Comparison of ENCODE assay signal across 19 cellular contexts in the genomic region with DNA sequence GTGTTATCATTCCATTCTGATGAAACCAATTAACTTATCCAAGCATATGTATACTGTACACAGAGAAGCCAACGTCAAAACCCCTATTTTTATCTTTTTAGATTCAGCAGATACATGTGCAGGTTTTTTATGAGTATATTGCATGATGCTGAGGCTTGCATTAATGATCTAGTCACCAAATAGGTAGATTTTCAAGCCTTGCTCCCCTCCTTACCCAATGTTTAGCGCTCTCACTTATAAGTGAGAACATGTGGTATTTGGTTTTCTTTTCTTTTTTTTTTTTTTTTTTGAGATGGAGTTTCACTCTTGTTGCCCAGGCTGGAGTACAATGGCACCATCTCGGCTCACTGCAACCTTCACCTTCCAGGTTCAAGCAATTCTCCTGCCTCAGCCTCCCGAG. TPM values are rescaled to one million over a fixed set of nuclear protein-coding genes. Genes with fewer than 3 reads are reported as not detected.
"Had no signal": no experiment of that assay in that cellular context is flagged by ENCODE, and none has a peak within 500 bp of the region (broad histone marks: within the 10 kb centered on the region; RNA-seq: fewer than 3 reads in every experiment).

No MANE protein-coding gene starts in this region.

RNA-seq across cellular contexts. Expression of gene NCR1, which starts 1.7 kb away (rescaled TPM):
- total RNA-seq: activated naive CD4-positive, alpha-beta T cell treated with anti-CD3 and anti-CD28 coated beads for 36 hours; activated T-helper 1 cell treated with anti-CD3 and anti-CD28 coated beads, Interleukin-12 subunit alpha, Interleukin-12 subunit beta, Interleukin-2, Interleukin-4 antibody, amounts not matched to agents 30 ng/mL and 10 ng/mL and 1 ng/mL, durations not matched to agents 14 hours and 24 hours and 36 hours; activated T-helper 17 cell treated with anti-CD3 and anti-CD28 coated beads, Interleukin-2, amount 50 U/mL, for 72 hours; activated T-helper 2 cell treated with anti-CD3 and anti-CD28 coated beads, Interferon-gamma antibody, Interleukin-2, Interleukin-4, amounts not matched to agents 10 μg/mL and 5 μg/mL and 100 μg/mL, durations not matched to agents 14 hours and 24 hours and 36 hours; ascending aorta; astrocyte; body of pancreas; bronchial epithelial cell; cardiac muscle cell; cardiac septum had no signal
- polyA plus RNA-seq: adrenal gland, aorta, cardiac muscle cell had no signal

RNA-seq across cellular contexts. Expression of gene FCAR, which starts 30.2 kb away (rescaled TPM):
- total RNA-seq: activated naive CD4-positive, alpha-beta T cell treated with anti-CD3 and anti-CD28 coated beads for 36 hours; activated naive CD4-positive, alpha-beta T cell treated with anti-CD3 and anti-CD28 coated beads, Interleukin-2, amount 50 U/mL, for 72 hours; activated naive CD8-positive, alpha-beta T cell treated with anti-CD3 and anti-CD28 coated beads for 36 hours; activated T-cell treated with anti-CD3 and anti-CD28 coated beads, Interleukin-2, amount 50 U/mL, for 4 hours; activated T-cell treated with anti-CD3 and anti-CD28 coated beads, Interleukin-2, amount 50 U/mL, for 72 hours; activated T-helper 1 cell treated with anti-CD3 and anti-CD28 coated beads, Interleukin-12 subunit alpha, Interleukin-12 subunit beta, Interleukin-2, Interleukin-4 antibody, amounts not matched to agents 30 ng/mL and 10 ng/mL and 1 ng/mL, durations not matched to agents 14 hours and 24 hours and 36 hours; activated T-helper 17 cell treated with anti-CD3 and anti-CD28 coated beads, Interleukin-2, amount 50 U/mL, for 72 hours; activated T-helper 2 cell treated with anti-CD3 and anti-CD28 coated beads, Interferon-gamma antibody, Interleukin-2, Interleukin-4, amounts not matched to agents 10 μg/mL and 5 μg/mL and 100 μg/mL, durations not matched to agents 14 hours and 24 hours and 36 hours; ascending aorta; astrocyte; body of pancreas; bronchial epithelial cell; cardiac muscle cell had no signal
- polyA plus RNA-seq: aorta, cardiac muscle cell had no signal

RNA-seq across cellular contexts. Expression of gene NLRP7, which starts 43.1 kb away (rescaled TPM):
- total RNA-seq: activated naive CD4-positive, alpha-beta T cell treated with anti-CD3 and anti-CD28 coated beads for 36 hours; activated naive CD4-positive, alpha-beta T cell treated with anti-CD3 and anti-CD28 coated beads, Interleukin-2, amount 50 U/mL, for 72 hours; activated naive CD8-positive, alpha-beta T cell treated with anti-CD3 and anti-CD28 coated beads for 36 hours; activated naive CD8-positive, alpha-beta T cell treated with anti-CD3 and anti-CD28 coated beads, Interleukin-2, amount 10 ng/mL, durations not matched to agents 7 days and 5 days; activated T-cell treated with anti-CD3 and anti-CD28 coated beads, Interleukin-2, amount 50 U/mL, for 4 hours; activated T-cell treated with anti-CD3 and anti-CD28 coated beads, Interleukin-2, amount 50 U/mL, for 72 hours; activated T-helper 1 cell treated with anti-CD3 and anti-CD28 coated beads, Interleukin-12 subunit alpha, Interleukin-12 subunit beta, Interleukin-2, Interleukin-4 antibody, amounts not matched to agents 30 ng/mL and 10 ng/mL and 1 ng/mL, durations not matched to agents 14 hours and 24 hours and 36 hours; activated T-helper 17 cell treated with anti-CD3 and anti-CD28 coated beads, Interleukin-2, amount 50 U/mL, for 72 hours; activated T-helper 2 cell treated with anti-CD3 and anti-CD28 coated beads, Interferon-gamma antibody, Interleukin-2, Interleukin-4, amounts not matched to agents 10 μg/mL and 5 μg/mL and 100 μg/mL, durations not matched to agents 14 hours and 24 hours and 36 hours; adrenal gland; aorta; ascending aorta; astrocyte; body of pancreas; breast epithelium; bronchial epithelial cell; cardiac septum had no signal
- polyA plus RNA-seq: adipose tissue, aorta had no signal

RNA-seq across cellular contexts. Expression of gene KIR3DL2, which starts 54.0 kb away (rescaled TPM):
- total RNA-seq: adrenal gland, aorta, ascending aorta, astrocyte, body of pancreas, breast epithelium, bronchial epithelial cell, cardiac muscle cell, cardiac septum had no signal
- polyA plus RNA-seq: cardiac muscle cell had no signal
